31 cellular contexts compared by ENCODE assay signal in the genomic region with DNA sequence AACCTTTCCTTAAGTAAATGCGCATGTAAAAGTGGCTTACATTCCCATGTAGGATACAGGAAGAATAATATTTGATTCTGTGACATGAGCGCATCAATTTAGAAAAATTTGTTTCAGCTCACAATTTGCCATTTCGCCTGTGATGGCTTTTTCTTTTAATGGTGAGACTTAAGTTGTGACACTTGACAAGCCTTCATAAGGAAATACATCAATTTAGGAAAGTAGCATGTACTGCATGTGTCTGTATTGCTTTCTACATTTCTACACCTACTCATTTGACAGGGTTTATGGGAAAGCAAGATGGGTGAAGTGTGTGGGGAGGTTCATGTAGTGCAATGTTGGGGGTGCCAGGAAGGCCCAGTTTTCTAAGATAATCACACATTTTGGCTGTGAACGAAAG. TPM values are rescaled to one million over a fixed set of nuclear protein-coding genes. Genes with fewer than 3 reads are reported as not detected.
"Had no signal": no experiment of that assay in that cellular context is flagged by ENCODE, and none has a peak within 500 bp of the region (broad histone marks: within the 10 kb centered on the region; RNA-seq: fewer than 3 reads in every experiment).

No MANE protein-coding gene starts in this region.

- H3K4me1 ChIP-seq: Peyer's patch had no signal

- ATAC-seq: activated CD8-positive, alpha-beta T cell treated with anti-CD3 and anti-CD28 coated beads, Interleukin-2, amount 10 ng/mL, durations not matched to agents 7 days and 5 days; T-helper 17 cell; WTC11 had no signal

- H3K27ac Mint-ChIP-seq: activated CD8-positive, alpha-beta T cell treated with anti-CD3 and anti-CD28 coated beads, Interleukin-2, amount 10 ng/mL, durations not matched to agents 7 days and 5 days; activated naive CD4-positive, alpha-beta T cell treated with anti-CD3 and anti-CD28 coated beads for 36 hours; activated naive CD8-positive, alpha-beta T cell; T-helper 17 cell had no signal

- H3K4me3 ChIP-seq: cardiac muscle cell, Peyer's patch had no signal

- H3K36me3 ChIP-seq: brain microvascular endothelial cell, cardiac muscle cell, Peyer's patch had no signal

- H3K27me3 ChIP-seq: brain microvascular endothelial cell, cardiac muscle cell, Peyer's patch had no signal

- H3K9me3 Mint-ChIP-seq: activated naive CD4-positive, alpha-beta T cell treated with anti-CD3 and anti-CD28 coated beads for 36 hours had no signal

- H3K27ac ChIP-seq: brain microvascular endothelial cell, cardiac muscle cell, Peyer's patch, RWPE1 had no signal

- DNase-seq: activated CD4-positive, alpha-beta T cell treated with anti-CD3 and anti-CD28 coated beads for 48 hours; activated CD4-positive, alpha-beta T cell treated with anti-CD3 and anti-CD28 coated beads, Interleukin-2, amount 50 U/mL, for 4 hours; activated CD4-positive, CD25-positive, alpha-beta regulatory T cell treated with anti-CD3 and anti-CD28 coated beads, Interleukin-2, amount 50 U/mL, for 72 hours; activated CD8-positive, alpha-beta memory T cell treated with anti-CD3 and anti-CD28 coated beads, Interleukin-2, amount 50 U/mL, for 48 hours; activated CD8-positive, alpha-beta T cell treated with anti-CD3 and anti-CD28 coated beads, Interleukin-2, amount 10 ng/mL, durations not matched to agents 7 days and 5 days; activated effector memory CD4-positive, alpha-beta T cell treated with anti-CD3 and anti-CD28 coated beads, Interleukin-2, amount 50 U/mL, for 16 hours; activated naive CD4-positive, alpha-beta T cell treated with anti-CD3 and anti-CD28 coated beads for 36 hours; activated T-cell treated with anti-CD3 and anti-CD28 coated beads, Interleukin-2, amount 50 U/mL, for 1 hour; brain microvascular endothelial cell; KBM-7; NCI-H1092; NCI-H1694; NCI-H2029; NCI-H2107; NCI-H2171 treated with DMSO at 0.1 percent for 48 hours; NCI-H345; NCI-H510A; NCI-H526 treated with DMSO at 0.1 percent for 48 hours; NCI-H82; OCI-M1; Peyer's patch; SHP77 treated with DMSO at 0.1 percent for 48 hours; T-helper 17 cell; T-helper 9 cell had no signal

- H3K4me1 Mint-ChIP-seq: T-helper 17 cell had no signal

- H3K36me3 Mint-ChIP-seq: activated naive CD8-positive, alpha-beta T cell; WTC11 had no signal

- H3K4me3 Mint-ChIP-seq: activated CD8-positive, alpha-beta T cell treated with anti-CD3 and anti-CD28 coated beads, Interleukin-2, amount 10 ng/mL, durations not matched to agents 7 days and 5 days; activated naive CD4-positive, alpha-beta T cell treated with anti-CD3 and anti-CD28 coated beads for 36 hours; activated naive CD8-positive, alpha-beta T cell; T-helper 17 cell; WTC11 had no signal

- H3K9me3 ChIP-seq: Peyer's patch had no signal

RNA-seq across cellular contexts. Expression of a gene that starts 12.1 kb away (rescaled TPM):
- total RNA-seq: activated CD8-positive, alpha-beta T cell treated with anti-CD3 and anti-CD28 coated beads, Interleukin-2, amount 10 ng/mL, durations not matched to agents 7 days and 5 days; activated naive CD4-positive, alpha-beta T cell treated with anti-CD3 and anti-CD28 coated beads for 36 hours; cardiac muscle cell; LHCN-M2; M059J; Peyer's patch; SK-MEL-5; T-helper 17 cell; WTC11 had no signal
